Comparison of ENCODE assay signal across 8 cellular contexts in the genomic region with DNA sequence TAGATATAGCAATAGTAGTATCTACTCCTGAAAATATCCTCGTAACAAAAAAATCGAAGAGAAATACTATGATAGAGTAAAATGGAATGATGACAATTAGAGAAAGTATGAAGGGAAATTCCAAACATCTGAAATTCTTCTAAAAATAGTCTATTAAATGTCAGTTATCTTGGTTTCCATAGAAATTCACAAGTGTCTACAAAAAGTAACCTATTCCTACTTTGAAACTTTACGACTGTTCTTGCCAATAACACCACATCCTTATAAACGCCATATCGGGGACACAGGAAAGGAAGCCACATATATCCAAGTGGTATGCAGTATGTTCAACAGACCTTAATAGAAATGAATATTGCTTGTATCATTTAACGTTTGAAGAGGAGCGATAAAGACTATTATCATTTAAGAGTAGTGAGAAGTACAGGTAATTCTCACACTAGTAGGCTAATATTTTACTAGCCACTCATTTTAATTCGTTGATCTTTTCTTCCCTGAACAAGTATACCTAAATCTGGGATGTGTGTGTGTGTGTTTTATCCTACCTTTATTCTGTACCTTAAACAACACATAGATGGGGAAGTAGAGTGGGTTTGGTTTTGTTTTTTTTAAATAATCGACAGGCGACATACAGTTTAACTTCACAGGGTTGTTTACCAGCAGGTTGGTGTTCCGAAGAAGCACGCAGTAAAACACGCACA. TPM values are rescaled to one million over a fixed set of nuclear protein-coding genes. Genes with fewer than 3 reads are reported as not detected.
A peak's percentile ranks its signal among the peaks of the same experiment; 100 is the strongest.
DNase-seq lines count a peak whose midpoint lies in the region; ATAC-seq and TF ChIP-seq lines count a peak whose summit lies in the region.

No MANE protein-coding gene starts in this region.

- peak; percentile 54 for DNase-seq in G401 (ENCODE audit: low spot score)
- DNase-seq in SK-N-SH: no peak
- peak; percentile 91 for DNase-seq in fibroblast of the aortic adventitia (ENCODE audit: low read depth)
- peak; percentile 30 for DNase-seq in retinal pigment epithelial cell (ENCODE audit: low read depth)
- no peak for DNase-seq in NCI-H2171 treated with DMSO at 0.1 percent for 48 hours (lab: John Stamatoyannopoulos, UW)
- no peak for DNase-seq in adrenal gland
- DNase-seq in HEK293T (ENCODE audit: extremely low spot score): no peak

- TF ChIP-seq EP300 in SK-N-SH (IDR thresholded peaks at IDR 0.05; ENCODE audit: borderline replicate concordance in 1 of 2, low read depth in 1 of 2, low read length in 1 of 2): peak in 1 of 2 experiments; percentile 23; a peak in 1 of 4 replicates

- WGBS in SK-N-SH (ENCODE audit: low lambda C conversion rate): 29% methylated on average over 13 of the region's 13 CpGs
- WGBS in adrenal gland, 4 donors: 30 to 34% (median 31%) methylated on average over 13 of the region's 13 CpGs

- no peak overlapping the region for H2AFZ ChIP-seq in SK-N-SH (ENCODE audit: low read depth)

- intact Hi-C loops in adrenal gland (cut with DNase I): no loop called here

- H3K27ac ChIP-seq in SK-N-SH (ENCODE audit: low read depth in 2 of 2, low read length in 1 of 2): peak overlapping the region; percentile 45 to 96; a peak in 3 of 4 replicates
- no peak overlapping the region for H3K27ac ChIP-seq in adrenal gland

- H3K9me2 ChIP-seq in SK-N-SH: no peaks in the 10 kb centered on the region

- H3F3A ChIP-seq in SK-N-SH (replicated peaks; ENCODE audit: insufficient read depth): peaks cover 28% of the 10 kb centered on the region

- CTCF ChIA-PET in SK-N-SH (lab: Yijun Ruan, JAX): interaction anchor here (0.8 to 1.3 kb wide), 2 partner anchors 13 to 31 kb away, joined by 3 to 4 read pairs; no protein-coding TSS in a partner anchor
- CTCF ChIA-PET in HEK293T (lab: Yijun Ruan, JAX): no interaction called here

- no peaks in the 10 kb centered on the region for H3K27me3 ChIP-seq in SK-N-SH (ENCODE audit: insufficient read depth)
- H3K27me3 ChIP-seq in adrenal gland: peaks cover 8% of the 10 kb centered on the region

- peaks cover 0 to 25% of the 10 kb centered on the region in 2 experiments for H3K36me3 ChIP-seq in SK-N-SH (replicated peaks in 1 of 2; ENCODE audit: control insufficient read depth in 1 of 2, insufficient read depth in 2 of 2, low read length in 1 of 2)
- no peaks in the 10 kb centered on the region for H3K36me3 ChIP-seq in adrenal gland (replicated peaks in 1 of 2)

- H3K4me3 ChIP-seq in SK-N-SH (ENCODE audit: low read depth in 2 of 2, low read length in 1 of 2): peak overlapping the region; percentile 71 to 92
- peak overlapping the region; percentile 92 for H3K4me3 ChIP-seq in fibroblast of the aortic adventitia (ENCODE audit: low read depth, low read length)
- peak overlapping the region; percentile 71 for H3K4me3 ChIP-seq in retinal pigment epithelial cell (ENCODE audit: low read length)
- H3K4me3 ChIP-seq in adrenal gland: peak overlapping the region in 1 of 4 donors; percentile 69

- POLR2A ChIA-PET in SK-N-SH (lab: Yijun Ruan, JAX) (interaction anchor here (1.8 kb wide), 1 partner anchor 11 kb away, joined by 6 read pairs; no protein-coding TSS in a partner anchor), HEK293T (lab: Yijun Ruan, JAX) (interaction anchor here (1.4 kb wide), 1 partner anchor 11 kb away, joined by 5 read pairs; no protein-coding TSS in a partner anchor)

- no peak for ATAC-seq in HG03354 (IDR thresholded peaks at IDR 0.05; ENCODE audit: poor library complexity, severe bottlenecking, unreplicated experiment)

- H3K4me2 ChIP-seq in SK-N-SH: peak overlapping the region; percentile 99

- H3K9me3 ChIP-seq in SK-N-SH (0 out of 2 replicates have a peak, but pooled peaks cover 4% of the 10 kb centered on the region), adrenal gland (replicated peaks in 1 of 3) (no peaks in the 10 kb centered on the region)

- no peak for TF ChIP-seq RAD21 in SK-N-SH (IDR thresholded peaks at IDR 0.05; ENCODE audit: low read length)

- no peak for TF ChIP-seq POLR2A in adrenal gland (IDR thresholded peaks at IDR 0.05)

- peak overlapping the region; percentile 99 for H3K9ac ChIP-seq in SK-N-SH

- H3K79me2 ChIP-seq in SK-N-SH (ENCODE audit: insufficient read depth): peaks cover 65% of the 10 kb centered on the region

- H3K4me1 ChIP-seq in SK-N-SH (ENCODE audit: control insufficient read depth in 1 of 2, insufficient read depth in 2 of 2, low read depth in 1 of 2, low read length in 1 of 2) (peaks cover 0 to 5% of the 10 kb centered on the region in 2 experiments; a peak in 2 of 4 replicates), adrenal gland (replicated peaks in 1 of 2) (peaks cover 0 to 12% of the 10 kb centered on the region in 2 donors)

- TF ChIP-seq CTCF in SK-N-SH (IDR thresholded peaks at IDR 0.05): no peak
- no peak for TF ChIP-seq CTCF in fibroblast of the aortic adventitia (IDR thresholded peaks at IDR 0.05; ENCODE audit: insufficient read depth, low read length)
- no peak for TF ChIP-seq CTCF in retinal pigment epithelial cell (conservative IDR thresholded peaks at IDR 0.05; ENCODE audit: low read depth, low read length)
- no peak for TF ChIP-seq CTCF in adrenal gland (IDR thresholded peaks at IDR 0.05)

- H4K20me1 ChIP-seq in SK-N-SH (ENCODE audit: insufficient read depth): no peaks in the 10 kb centered on the region

- in situ Hi-C loops in G401 (cut with HindIII; ENCODE audit: low sequenced_read_pairs): no loop called here

TF ChIP-seq in SK-N-SH, 30 proteins besides CTCF, POLR2A, EP300 and RAD21 (continues in another document):
- TF ChIP-seq TAF1 (IDR thresholded peaks at IDR 0.05; ENCODE audit: borderline replicate concordance, low read depth, low read length) (0 out of 2 replicates have a peak, but pooled peaks have one; percentile 16), POLR2AphosphoS5 (IDR thresholded peaks at IDR 0.05; ENCODE audit: low read depth, low read length) (0 out of 2 replicates have a peak, but pooled peaks have one; percentile 50), MEF2A (IDR thresholded peaks at IDR 0.05; ENCODE audit: borderline replicate concordance, low read depth) (peak; percentile 88), MXI1 (IDR thresholded peaks at IDR 0.05; ENCODE audit: low read depth, low read length) (no peak), TEAD4 (IDR thresholded peaks at IDR 0.05; ENCODE audit: borderline replicate concordance, insufficient read depth) (no peak), FOSL2 (IDR thresholded peaks at IDR 0.05; ENCODE audit: borderline replicate concordance, low read depth) (peak; percentile 47), JUND (IDR thresholded peaks at IDR 0.05) (peak; percentile 43; the same call in 1 of the 2 replicates), RXRA (IDR thresholded peaks at IDR 0.05; ENCODE audit: borderline replicate concordance, low read depth) (no peak)
- TF ChIP-seq, protein P1, sequence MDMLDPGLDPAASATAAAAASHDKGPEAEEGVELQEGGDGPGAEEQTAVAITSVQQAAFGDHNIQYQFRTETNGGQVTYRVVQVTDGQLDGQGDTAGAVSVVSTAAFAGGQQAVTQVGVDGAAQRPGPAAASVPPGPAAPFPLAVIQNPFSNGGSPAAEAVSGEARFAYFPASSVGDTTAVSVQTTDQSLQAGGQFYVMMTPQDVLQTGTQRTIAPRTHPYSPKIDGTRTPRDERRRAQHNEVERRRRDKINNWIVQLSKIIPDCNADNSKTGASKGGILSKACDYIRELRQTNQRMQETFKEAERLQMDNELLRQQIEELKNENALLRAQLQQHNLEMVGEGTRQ (IDR thresholded peaks at IDR 0.05; ENCODE audit: borderline replicate concordance, low read depth, low read length): no peak

TF ChIP-seq in HEK293T, 16 proteins besides CTCF, POLR2A, EP300 and RAD21:
- TF ChIP-seq SP1 (IDR thresholded peaks at IDR 0.05): no peak
- no peak for TF ChIP-seq ARNT (IDR thresholded peaks at IDR 0.05)
- TF ChIP-seq ZNF384 (IDR thresholded peaks at IDR 0.05): no peak
- TF ChIP-seq, protein P2, sequence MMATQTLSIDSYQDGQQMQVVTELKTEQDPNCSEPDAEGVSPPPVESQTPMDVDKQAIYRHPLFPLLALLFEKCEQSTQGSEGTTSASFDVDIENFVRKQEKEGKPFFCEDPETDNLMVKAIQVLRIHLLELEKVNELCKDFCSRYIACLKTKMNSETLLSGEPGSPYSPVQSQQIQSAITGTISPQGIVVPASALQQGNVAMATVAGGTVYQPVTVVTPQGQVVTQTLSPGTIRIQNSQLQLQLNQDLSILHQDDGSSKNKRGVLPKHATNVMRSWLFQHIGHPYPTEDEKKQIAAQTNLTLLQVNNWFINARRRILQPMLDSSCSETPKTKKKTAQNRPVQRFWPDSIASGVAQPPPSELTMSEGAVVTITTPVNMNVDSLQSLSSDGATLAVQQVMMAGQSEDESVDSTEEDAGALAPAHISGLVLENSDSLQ (IDR thresholded peaks at IDR 0.05): no peak
- TF ChIP-seq LEF1 (IDR thresholded peaks at IDR 0.05; ENCODE audit: borderline replicate concordance): no peak
- TF ChIP-seq SUZ12 (IDR thresholded peaks at IDR 0.05): no peak
- TF ChIP-seq ELF4 (IDR thresholded peaks at IDR 0.05): no peak
- no peak for TF ChIP-seq FOXA1 (IDR thresholded peaks at IDR 0.05)
- TF ChIP-seq FOXM1 (IDR thresholded peaks at IDR 0.05; ENCODE audit: borderline replicate concordance): no peak
- no peak for TF ChIP-seq TARDBP (IDR thresholded peaks at IDR 0.05)
- TF ChIP-seq NFRKB (IDR thresholded peaks at IDR 0.05): no peak
- no peak for TF ChIP-seq HDGF (IDR thresholded peaks at IDR 0.05; ENCODE audit: borderline replicate concordance)
- TF ChIP-seq BHLHE40 (IDR thresholded peaks at IDR 0.05; ENCODE audit: borderline replicate concordance): no peak
- TF ChIP-seq FOXK2 (IDR thresholded peaks at IDR 0.05): no peak

RNA-seq across cellular contexts. Expression of a gene that starts 1.2 kb away (rescaled TPM):
- total RNA-seq in G401 (2014; rRNA removed; shearing (Covaris generic)): 0.98 and 2.0 TPM in 2 replicates
- polyA plus RNA-seq in SK-N-SH (2012; rRNA removed) (21.9 and 34.1 TPM in 2 replicates), adrenal gland (1 to 10 TPM; 3.6 to 9.8 (median 7.2) TPM)
- polyA plus RNA-seq in SK-N-SH (2012; cell fraction: cytosol; rRNA removed): 17.9 and 24.9 TPM in 2 replicates
- polyA plus RNA-seq in SK-N-SH (2012; cell fraction: nucleus; rRNA removed): 32.5 and 33.8 TPM in 2 replicates
- total RNA-seq in fibroblast of the aortic adventitia (ENCODE audit: low replicate concordance) (49.7 and 160 TPM in 2 replicates), adrenal gland (10 to 100 TPM in 1 of 8 donors, 1 to 10 TPM in 7; 1.4 to 12.7 (median 5.1) TPM)

RNA-seq across cellular contexts. Expression of a gene that starts 15.1 kb away (rescaled TPM):
- total RNA-seq in G401 (2014; rRNA removed; shearing (Covaris generic)): 44.1 and 54.8 TPM in 2 replicates
- polyA plus RNA-seq in SK-N-SH (2012; rRNA removed) (52.8 and 63.7 TPM in 2 replicates), adrenal gland (10 to 100 TPM; 32.5 to 84.1 (median 63.4) TPM)
- polyA plus RNA-seq in SK-N-SH (2012; cell fraction: cytosol; rRNA removed): 59.7 and 64.2 TPM in 2 replicates
- polyA plus RNA-seq in SK-N-SH (2012; cell fraction: nucleus; rRNA removed): 38.9 and 43.1 TPM in 2 replicates
- total RNA-seq in fibroblast of the aortic adventitia (ENCODE audit: low replicate concordance) (46.5 and 61.1 TPM in 2 replicates), adrenal gland (10 to 100 TPM; 19.3 to 52.9 (median 28.1) TPM)

Comparison
In these comparisons a context has a peak if more than half of its experiments do, and no peak if none do; other contexts are left out.
1. DNase-seq: peak in G401 (single experiment), fibroblast of the aortic adventitia (single experiment) and retinal pigment epithelial cell (single experiment); none in SK-N-SH (single experiment), NCI-H2171 treated with DMSO at 0.1 percent for 48 hours (single experiment), adrenal gland (0 of 7) and HEK293T (single experiment).
2. H3K27ac ChIP-seq: peak in SK-N-SH (2 of 2); none in adrenal gland (0 of 5).